In the genomic region with DNA sequence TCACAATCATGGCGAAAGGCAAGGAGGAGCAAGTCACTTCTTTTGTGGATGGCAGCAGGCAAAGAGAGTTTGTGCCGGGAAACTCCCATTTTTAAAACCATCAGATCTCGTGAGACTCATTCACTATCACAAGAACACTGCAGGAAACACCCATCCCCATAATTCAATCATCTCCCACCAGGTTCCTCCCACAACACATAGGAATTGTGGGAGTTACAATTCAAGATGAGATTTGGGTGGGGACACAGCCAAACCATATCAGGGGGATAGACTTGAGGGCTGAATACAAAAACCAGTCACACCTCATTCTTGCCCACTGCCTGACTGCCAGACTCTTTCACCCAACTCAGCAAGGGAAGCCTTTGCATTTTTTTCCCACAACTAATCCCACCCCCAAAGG, we compare ENCODE assay signal across 3 cellular contexts. TPM values are rescaled to one million over a fixed set of nuclear protein-coding genes. Genes with fewer than 3 reads are reported as not detected.
"Had no signal": no experiment of that assay in that cellular context is flagged by ENCODE, and none has a peak within 500 bp of the region (broad histone marks: within the 10 kb centered on the region; RNA-seq: fewer than 3 reads in every experiment).

No MANE protein-coding gene starts in this region.

RNA-seq across cellular contexts. Expression of a gene that starts 50.4 kb away (rescaled TPM):
- total RNA-seq: H4, HFFc6 had no signal
- polyA plus RNA-seq: GM23248 had no signal
